ENCODE assay signal across 29 cellular contexts in the genomic region with DNA sequence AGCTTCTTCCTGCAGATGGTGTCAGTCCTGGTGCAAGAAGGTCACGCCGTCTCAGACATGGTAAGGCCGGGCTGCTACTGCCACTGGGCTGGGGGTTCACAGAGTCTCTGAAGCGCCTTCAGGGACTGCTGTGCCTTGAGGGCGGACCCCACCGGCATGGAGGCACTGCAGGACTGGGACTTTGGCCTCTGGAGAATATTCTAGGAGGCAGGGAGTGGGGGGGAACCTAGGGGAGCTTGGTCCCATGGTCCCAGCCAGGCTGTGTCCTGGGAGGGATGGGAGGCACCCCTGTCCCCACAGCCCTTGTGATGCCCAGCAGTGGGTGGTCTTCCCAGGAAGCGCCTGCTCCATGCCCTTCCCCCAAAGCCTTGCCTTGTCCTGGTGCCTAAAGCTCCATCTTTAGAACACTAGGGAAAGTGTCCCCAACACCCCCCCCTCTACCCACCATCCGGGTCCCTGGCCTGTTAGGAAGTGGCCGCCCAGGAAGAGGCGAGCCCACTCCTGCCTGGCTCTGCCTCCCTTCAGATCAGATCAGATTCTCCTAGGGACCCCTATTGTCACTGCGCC. TPM values are rescaled to one million over a fixed set of nuclear protein-coding genes. Genes with fewer than 3 reads are reported as not detected.
DNase-seq lines count a peak whose midpoint lies in the region; ATAC-seq and TF ChIP-seq lines count a peak whose summit lies in the region.
"Had no signal": no experiment of that assay in that cellular context is flagged by ENCODE, and none has a peak within 500 bp of the region (broad histone marks: within the 10 kb centered on the region; RNA-seq: fewer than 3 reads in every experiment).

No MANE protein-coding gene starts in this region.

- peak overlapping the region; percentile 27 for H3K18ac ChIP-seq in neuronal stem cell (ENCODE audit: low read length)

- H3K4me2 ChIP-seq in neuronal stem cell (ENCODE audit: insufficient read depth, low read length, poor library complexity, severe bottlenecking), result no peak overlapping the region

- H3K36me3 ChIP-seq in CD8-positive, alpha-beta T cell (ENCODE audit: insufficient read depth, low read length), result no peaks in the 10 kb centered on the region
- H3K36me3 ChIP-seq in iPS-15b (ENCODE audit: control insufficient read depth, insufficient read depth, low read length) (no peaks in the 10 kb centered on the region), neuronal stem cell (replicated peaks in 1 of 2; ENCODE audit: control insufficient read depth in 2 of 2, insufficient read depth in 2 of 2, low read length in 2 of 2) (no peaks in the 10 kb centered on the region)
- H3K36me3 ChIP-seq: pancreas, right atrium auricular region had no signal

- CTCF ChIA-PET in CD8-positive, alpha-beta T cell (lab: Charles Lee), result no interaction called here

- ATAC-seq in CD8-positive, alpha-beta T cell, result no peak
- ATAC-seq: activated CD4-positive, alpha-beta T cell treated with anti-CD3 and anti-CD28 coated beads for 36 hours; natural killer cell treated with Interleukin-12 subunit alpha and Interleukin-12 subunit beta and Interleukin-15 and Interleukin-18, amount 100 ng/mL, for 72 hours; stimulated activated naive CD8-positive, alpha-beta T cell treated with anti-CD3 and anti-CD28 coated beads, Interleukin-15, Interleukin-2, amounts not matched to agents 100 U/mL and 50 U/mL, for 24 hours had no signal

- POLR2A ChIA-PET in CD8-positive, alpha-beta T cell (lab: Charles Lee), result interaction anchor here (1.1 kb wide), 1 partner anchor 21 kb away, joined by 3 read pairs; no protein-coding TSS in a partner anchor

- peaks cover 5% of the 10 kb centered on the region for H3K27me3 ChIP-seq in CD8-positive, alpha-beta T cell (ENCODE audit: insufficient read depth, low read length)
- H3K27me3 ChIP-seq in iPS-15b (ENCODE audit: control insufficient read depth, insufficient read depth, low read length), result peaks cover 66% of the 10 kb centered on the region
- H3K27me3 ChIP-seq in neuronal stem cell (ENCODE audit: control insufficient read depth in 3 of 3, insufficient read depth in 3 of 3, low read depth in 1 of 3, low read length in 3 of 3), result peaks cover 10 to 48% (median 26%) of the 10 kb centered on the region in 3 experiments

- H2AFZ ChIP-seq in neuronal stem cell (ENCODE audit: low read length), result peak overlapping the region; percentile 49

- no peak overlapping the region for H4K8ac ChIP-seq in neuronal stem cell (ENCODE audit: low read depth, low read length)

- H3K27ac Mint-ChIP-seq in CD8-positive, alpha-beta T cell, result no peak overlapping the region
- H3K27ac Mint-ChIP-seq in IgD-negative memory B cell, result no peak overlapping the region
- H3K27ac Mint-ChIP-seq: activated CD4-positive, alpha-beta T cell treated with anti-CD3 and anti-CD28 coated beads for 36 hours; activated naive CD4-positive, alpha-beta T cell treated with anti-CD3 and anti-CD28 coated beads for 36 hours; dendritic cell treated with granulocyte-macrophage colony-stimulating factor and Interleukin-4, amounts not matched to agents 40 ng/mL and 50 ng/mL, for 4 days; natural killer cell treated with Interleukin-12 subunit alpha and Interleukin-12 subunit beta and Interleukin-15 and Interleukin-18, amount 100 ng/mL, for 72 hours; T-helper 1 cell treated with Interleukin-12 subunit alpha and Interleukin-12 subunit beta and Interleukin-4 antibody, amounts not matched to agents 30 μg/mL and 1 μg/mL, for 36 hours had no signal

- H3K23ac ChIP-seq in neuronal stem cell (ENCODE audit: low read depth, low read length, poor library complexity), result peak overlapping the region; percentile 11

- TF ChIP-seq CTCF in CD8-positive, alpha-beta T cell (IDR thresholded peaks at IDR 0.05), result no peak

- no peaks in the 10 kb centered on the region for H3K9me3 ChIP-seq in CD8-positive, alpha-beta T cell (ENCODE audit: low read length)
- H3K9me3 ChIP-seq in iPS-15b (ENCODE audit: control insufficient read depth, insufficient read depth, low read length), result no peaks in the 10 kb centered on the region
- peaks cover 6 to 8% of the 10 kb centered on the region in 2 donors for H3K9me3 ChIP-seq in neuronal stem cell (replicated peaks in 1 of 2; ENCODE audit: control insufficient read depth in 2 of 2, insufficient read depth in 1 of 2, low read depth in 1 of 2, low read length in 2 of 2)
- H3K9me3 ChIP-seq: pancreas, right atrium auricular region had no signal

- peaks cover 13% of the 10 kb centered on the region for H3K27me3 Mint-ChIP-seq in CD8-positive, alpha-beta T cell (ENCODE audit: low read depth)
- H3K27me3 Mint-ChIP-seq in IgD-negative memory B cell, result peaks cover 3% of the 10 kb centered on the region

- no peak overlapping the region for H2BK12ac ChIP-seq in neuronal stem cell (ENCODE audit: low read length)

- H2AK5ac ChIP-seq in neuronal stem cell (ENCODE audit: low read depth, low read length), result peak overlapping the region; percentile 25

- H3K4me3 ChIP-seq in CD8-positive, alpha-beta T cell (ENCODE audit: low read depth, low read length), result no peak overlapping the region
- H3K4me3 ChIP-seq in iPS-15b (ENCODE audit: low read depth, low read length) (peak overlapping the region; percentile 49), neuronal stem cell (ENCODE audit: low read length in 2 of 2) (no peak overlapping the region)
- H3K4me3 ChIP-seq: SK-N-MC had no signal

- no peak overlapping the region for H4K91ac ChIP-seq in neuronal stem cell (ENCODE audit: low read depth, low read length, poor library complexity)

- no peak overlapping the region for H2BK5ac ChIP-seq in neuronal stem cell (ENCODE audit: low read length)

- H3K4me3 Mint-ChIP-seq in CD8-positive, alpha-beta T cell, result peak overlapping the region; percentile 39
- H3K4me3 Mint-ChIP-seq in IgD-negative memory B cell, result peak overlapping the region; percentile 30 to 66 (median 57)
- H3K4me3 Mint-ChIP-seq: activated naive CD4-positive, alpha-beta T cell treated with anti-CD3 and anti-CD28 coated beads for 36 hours; dendritic cell treated with granulocyte-macrophage colony-stimulating factor and Interleukin-4, amounts not matched to agents 40 ng/mL and 50 ng/mL, for 4 days; natural killer cell treated with Interleukin-12 subunit alpha and Interleukin-12 subunit beta and Interleukin-15 and Interleukin-18, amount 100 ng/mL, for 72 hours had no signal

- DNase-seq in CD8-positive, alpha-beta T cell, result no peak
- no peak for DNase-seq in neuronal stem cell (ENCODE audit: low spot score)
- no peak for DNase-seq in activated CD4-positive, alpha-beta T cell treated with anti-CD3 and anti-CD28 coated beads for 4 hours
- no peak for DNase-seq in DMS53 (lab: John Stamatoyannopoulos, UW)
- no peak for DNase-seq in 8988T
- DNase-seq in HCEC 1CT, result no peak
- DNase-seq: activated CD4-positive, alpha-beta T cell treated with anti-CD3 and anti-CD28 coated beads for 36 hours; activated CD8-positive, alpha-beta memory T cell treated with anti-CD3 and anti-CD28 coated beads for 24 hours; activated naive CD4-positive, alpha-beta T cell treated with anti-CD3 and anti-CD28 coated beads for 36 hours; activated T-cell treated with anti-CD3 and anti-CD28 coated beads, Interleukin-2, amount 50 U/mL, for 1 hour; DMS 273 treated with DMSO at 0.1 percent for 48 hours; GDM1; NCI-H1105; NCI-H2029 treated with DMSO at 0.1 percent for 48 hours; NCI-H345; NCI-H774; stimulated activated CD4-positive, alpha-beta T cell treated with anti-CD3 and anti-CD28 coated beads, Interleukin-12 subunit alpha, Interleukin-12 subunit beta, amount 100 ng/mL, for 4 hours; stimulated activated CD4-positive, alpha-beta T cell treated with anti-CD3 and anti-CD28 coated beads, Interleukin-4, amount 100 ng/mL, for 4 hours; stimulated activated naive CD8-positive, alpha-beta T cell treated with anti-CD3 and anti-CD28 coated beads, Interleukin-15, Interleukin-2, amounts not matched to agents 100 U/mL and 50 U/mL, for 24 hours had no signal

- H3K9me3 Mint-ChIP-seq in CD8-positive, alpha-beta T cell, result no peaks in the 10 kb centered on the region
- no peaks in the 10 kb centered on the region for H3K9me3 Mint-ChIP-seq in IgD-negative memory B cell
- H3K9me3 Mint-ChIP-seq: activated naive CD4-positive, alpha-beta T cell treated with anti-CD3 and anti-CD28 coated beads for 36 hours; dendritic cell treated with granulocyte-macrophage colony-stimulating factor and Interleukin-4, amounts not matched to agents 40 ng/mL and 50 ng/mL, for 4 days; natural killer cell treated with Interleukin-12 subunit alpha and Interleukin-12 subunit beta and Interleukin-15 and Interleukin-18, amount 100 ng/mL, for 72 hours; T-helper 1 cell treated with Interleukin-12 subunit alpha and Interleukin-12 subunit beta and Interleukin-4 antibody, amounts not matched to agents 30 μg/mL and 1 μg/mL, for 36 hours had no signal

- no peak overlapping the region for H3K14ac ChIP-seq in neuronal stem cell (ENCODE audit: low read length)

- intact Hi-C loops in CD8-positive, alpha-beta T cell (cut with DNase I, micrococcal nuclease), result no loop called here

- H2BK120ac ChIP-seq in neuronal stem cell (ENCODE audit: low read depth, low read length), result no peak overlapping the region

- peaks cover 32% of the 10 kb centered on the region for H3K4me1 ChIP-seq in CD8-positive, alpha-beta T cell (ENCODE audit: insufficient read depth, low read length)
- H3K4me1 ChIP-seq in iPS-15b (ENCODE audit: control insufficient read depth, insufficient read depth, low read length) (peaks cover 9% of the 10 kb centered on the region), neuronal stem cell (ENCODE audit: control insufficient read depth in 2 of 2, insufficient read depth in 1 of 2, low read depth in 1 of 2, low read length in 2 of 2) (peaks cover 5 to 13% of the 10 kb centered on the region in 2 donors)

- H3K36me3 Mint-ChIP-seq in CD8-positive, alpha-beta T cell, result no peaks in the 10 kb centered on the region
- peaks cover 1% of the 10 kb centered on the region for H3K36me3 Mint-ChIP-seq in IgD-negative memory B cell
- H3K36me3 Mint-ChIP-seq: natural killer cell treated with Interleukin-12 subunit alpha and Interleukin-12 subunit beta and Interleukin-15 and Interleukin-18, amount 100 ng/mL, for 72 hours had no signal

- H3K4ac ChIP-seq in neuronal stem cell (ENCODE audit: low read length), result no peak overlapping the region

- H3K27ac ChIP-seq in CD8-positive, alpha-beta T cell (ENCODE audit: low read depth, low read length), result no peak overlapping the region
- no peak overlapping the region for H3K27ac ChIP-seq in neuronal stem cell (replicated peaks; ENCODE audit: low read length)
- H3K27ac ChIP-seq: C4-2B, pancreas, right atrium auricular region, SK-N-MC had no signal

- WGBS in neuronal stem cell (ENCODE audit: extremely low coverage in 2 of 2, insufficient read length in 2 of 2, insufficient replicate concordance in 1 of 2), 2 donors, result no CpG with 5 or more reads among the region's 11 CpGs

- H3K9ac ChIP-seq in iPS-15b (ENCODE audit: low read depth, low read length), result no peak overlapping the region
- H3K9ac ChIP-seq in neuronal stem cell (ENCODE audit: low read depth, low read length, poor library complexity), result no peak overlapping the region

- H3K4me1 Mint-ChIP-seq in CD8-positive, alpha-beta T cell (ENCODE audit: low read depth), result peaks cover 15% of the 10 kb centered on the region
- peaks cover 4 to 8% (median 8%) of the 10 kb centered on the region in 3 donors for H3K4me1 Mint-ChIP-seq in IgD-negative memory B cell

- H3K79me1 ChIP-seq in neuronal stem cell (ENCODE audit: low read depth, low read length), result peaks cover 3% of the 10 kb centered on the region

- peak overlapping the region; percentile 87 for H2BK15ac ChIP-seq in neuronal stem cell (ENCODE audit: low read length)

RNA-seq across cellular contexts. Expression of gene AMN, which starts 1.5 kb away (rescaled TPM):
- 1 to 10 TPM; 4.0 to 4.3 TPM for total RNA-seq in CD8-positive, alpha-beta T cell
- 15.0 TPM for polyA plus RNA-seq in IgD-negative memory B cell
- polyA plus RNA-seq in neuronal stem cell (2013, experiment 1 of 2), result 0.46 TPM
- 0.28 TPM for polyA plus RNA-seq in neuronal stem cell (2013, experiment 2 of 2)
- total RNA-seq: cardiac septum had no signal
